ENCODE assay signal across 12 cellular contexts in the genomic region with DNA sequence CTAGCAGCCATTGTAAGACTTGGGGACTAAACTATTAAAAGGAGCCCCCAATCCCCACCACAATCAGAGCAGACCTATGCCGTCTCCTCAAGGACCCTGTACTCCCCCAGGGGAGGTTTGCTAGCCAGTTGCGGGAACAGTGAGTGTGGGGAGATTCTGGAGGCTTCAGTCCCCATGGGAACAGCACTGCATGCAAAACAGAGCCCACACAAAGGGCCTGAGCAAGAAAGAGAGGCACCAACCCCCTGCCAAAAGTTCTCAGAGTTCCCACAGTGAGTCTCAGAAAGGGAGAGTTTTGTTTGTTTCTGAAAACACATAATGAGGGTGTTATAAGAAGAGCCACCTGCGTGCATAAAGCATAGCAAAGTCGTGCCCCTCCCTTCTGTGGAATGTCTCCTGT. TPM values are rescaled to one million over a fixed set of nuclear protein-coding genes. Genes with fewer than 3 reads are reported as not detected.
DNase-seq lines count a peak whose midpoint lies in the region; ATAC-seq lines count a peak whose summit lies in the region.
"Had no signal": no experiment of that assay in that cellular context is flagged by ENCODE, and none has a peak within 500 bp of the region (broad histone marks: within the 10 kb centered on the region; RNA-seq: fewer than 3 reads in every experiment).

No MANE protein-coding gene starts in this region.

- H3K36me3 Mint-ChIP-seq in CD8-positive, alpha-beta memory T cell, result no peaks in the 10 kb centered on the region

- no peaks in the 10 kb centered on the region for H3K27me3 ChIP-seq in CD8-positive, alpha-beta memory T cell (ENCODE audit: insufficient read depth, low read length, poor library complexity, severe bottlenecking)

- POLR2A ChIA-PET in CD8-positive, alpha-beta memory T cell (lab: Charles Lee), result no interaction called here

- H3K27me3 Mint-ChIP-seq in CD8-positive, alpha-beta memory T cell, result peaks cover 10 to 20% of the 10 kb centered on the region in 2 donors

- CTCF ChIA-PET in CD8-positive, alpha-beta memory T cell (lab: Charles Lee), result no interaction called here

- peak; percentile 79 for ATAC-seq in GM19328 (IDR thresholded peaks at IDR 0.05; ENCODE audit: unreplicated experiment)
- peak; percentile 90 for ATAC-seq in HG02759 (IDR thresholded peaks at IDR 0.05; ENCODE audit: unreplicated experiment)
- ATAC-seq in HG03521 (IDR thresholded peaks at IDR 0.05; ENCODE audit: unreplicated experiment), result peak; percentile 75
- ATAC-seq: right cardiac atrium had no signal

- DNase-seq in GM19240 (ENCODE audit: insufficient read length, low spot score) (no peak), NCI-H82 (lab: John Stamatoyannopoulos, UW) (no peak)
- no peak for DNase-seq in CD8-positive, alpha-beta memory T cell
- DNase-seq: activated CD4-positive, alpha-beta T cell treated with anti-CD3 and anti-CD28 coated beads for 48 hours; left ventricle myocardium inferior; NCI-H187 treated with DMSO at 0.1 percent for 48 hours; right cardiac atrium; Right ventricle myocardium superior had no signal

- H3K4me3 ChIP-seq in CD8-positive, alpha-beta memory T cell (ENCODE audit: low read length), result no peak overlapping the region
- H3K4me3 ChIP-seq: left ventricle myocardium inferior had no signal

- no peak overlapping the region for H3K27ac Mint-ChIP-seq in CD8-positive, alpha-beta memory T cell

- no peak overlapping the region for H3K4me3 Mint-ChIP-seq in CD8-positive, alpha-beta memory T cell

- H3K4me1 ChIP-seq in CD8-positive, alpha-beta memory T cell (ENCODE audit: insufficient read depth, low read length), result no peaks in the 10 kb centered on the region
- H3K4me1 ChIP-seq: left ventricle myocardium inferior had no signal

- no peaks in the 10 kb centered on the region for H3K36me3 ChIP-seq in CD8-positive, alpha-beta memory T cell (ENCODE audit: insufficient read depth, low read length)
- H3K36me3 ChIP-seq: left ventricle myocardium inferior had no signal

- peak overlapping the region; percentile 77 for H3K27ac ChIP-seq in temporal lobe (ENCODE audit: low read depth, low read length)
- H3K27ac ChIP-seq in CD8-positive, alpha-beta memory T cell (ENCODE audit: low read depth, low read length), result no peak overlapping the region
- H3K27ac ChIP-seq: left ventricle myocardium inferior had no signal

- H3K4me1 Mint-ChIP-seq in CD8-positive, alpha-beta memory T cell, result no peaks in the 10 kb centered on the region

- H3K9me3 ChIP-seq in CD8-positive, alpha-beta memory T cell (ENCODE audit: low read length), result no peaks in the 10 kb centered on the region
- H3K9me3 ChIP-seq: left ventricle myocardium inferior had no signal

- H3K9me3 Mint-ChIP-seq in CD8-positive, alpha-beta memory T cell, result no peaks in the 10 kb centered on the region

RNA-seq across cellular contexts. Expression of gene CFAP90, which starts 56.6 kb away (rescaled TPM):
- 2.7 TPM for total RNA-seq in temporal lobe
- not detected for total RNA-seq in CD8-positive, alpha-beta memory T cell
- not detected for polyA plus RNA-seq in CD8-positive, alpha-beta memory T cell
- total RNA-seq: left ventricle myocardium inferior, Right ventricle myocardium superior had no signal
